29 cellular contexts compared by ENCODE assay signal in genomic region chr3:162845918-162846317, GRCh38.
"Had no signal": no experiment of that assay in that cellular context is flagged by ENCODE, and none has a peak within 500 bp of the region (broad histone marks: within the 10 kb centered on the region; RNA-seq: fewer than 3 reads in every experiment).

No MANE protein-coding gene starts in this region.

- H3K9me3 ChIP-seq: ascending aorta had no signal

- H3K27me3 ChIP-seq: ascending aorta had no signal

- ATAC-seq: activated naive CD4-positive, alpha-beta T cell treated with anti-CD3 and anti-CD28 coated beads, Interleukin-2, amount 50 U/mL, for 72 hours; activated T-cell treated with anti-CD3 and anti-CD28 coated beads, Interleukin-2, amount 50 U/mL, for 72 hours; effector memory CD8-positive, alpha-beta T cell; WTC11 had no signal

- FAIRE-seq: bronchial epithelial cell, colon, endometrium, endothelial cell of umbilical vein, frontal cortex had no signal

- H3K27ac ChIP-seq: ascending aorta, epithelial cell of prostate had no signal

- DNase-seq: activated CD4-positive, alpha-beta memory T cell treated with anti-CD3 and anti-CD28 coated beads, Interleukin-2, amount 10 ng/mL, durations not matched to agents 7 days and 5 days; activated CD4-positive, alpha-beta T cell treated with anti-CD3 and anti-CD28 coated beads for 1 hour; activated CD4-positive, alpha-beta T cell treated with anti-CD3 and anti-CD28 coated beads for 4 hours; activated CD4-positive, alpha-beta T cell treated with anti-CD3 and anti-CD28 coated beads, Interleukin-2, amount 10 ng/mL, durations not matched to agents 7 days and 5 days; activated CD4-positive, alpha-beta T cell treated with anti-CD3 and anti-CD28 coated beads, Interleukin-2, amount 50 U/mL, for 4 hours; activated CD8-positive, alpha-beta memory T cell treated with anti-CD3 and anti-CD28 coated beads, Interleukin-2, amount 50 U/mL, for 48 hours; activated gamma-delta T cell; activated naive CD4-positive, alpha-beta T cell; activated naive CD4-positive, alpha-beta T cell treated with anti-CD3 and anti-CD28 coated beads, Interleukin-2, amount 10 ng/mL, durations not matched to agents 7 days and 5 days; activated naive CD8-positive, alpha-beta T cell treated with anti-CD3 and anti-CD28 coated beads, Interleukin-2, amount 10 ng/mL, durations not matched to agents 7 days and 5 days; activated T-cell treated with anti-CD3 and anti-CD28 coated beads for 4 hours; activated T-cell treated with anti-CD3 and anti-CD28 coated beads, Interleukin-2, amount 50 U/mL, for 24 hours; activated T-cell treated with anti-CD3 and anti-CD28 coated beads, Interleukin-2, amount 50 U/mL, for 72 hours; cortex of kidney; dermis blood vessel endothelial cell; effector CD4-positive, alpha-beta T cell; effector memory CD8-positive, alpha-beta T cell; foreskin fibroblast; head of caudate nucleus; T-helper 2 cell had no signal

- H3K36me3 ChIP-seq: ascending aorta had no signal

- H3K4me3 ChIP-seq: ascending aorta had no signal

- H3K4me1 ChIP-seq: ascending aorta had no signal
